29 cellular contexts compared by ENCODE assay signal in the genomic region with DNA sequence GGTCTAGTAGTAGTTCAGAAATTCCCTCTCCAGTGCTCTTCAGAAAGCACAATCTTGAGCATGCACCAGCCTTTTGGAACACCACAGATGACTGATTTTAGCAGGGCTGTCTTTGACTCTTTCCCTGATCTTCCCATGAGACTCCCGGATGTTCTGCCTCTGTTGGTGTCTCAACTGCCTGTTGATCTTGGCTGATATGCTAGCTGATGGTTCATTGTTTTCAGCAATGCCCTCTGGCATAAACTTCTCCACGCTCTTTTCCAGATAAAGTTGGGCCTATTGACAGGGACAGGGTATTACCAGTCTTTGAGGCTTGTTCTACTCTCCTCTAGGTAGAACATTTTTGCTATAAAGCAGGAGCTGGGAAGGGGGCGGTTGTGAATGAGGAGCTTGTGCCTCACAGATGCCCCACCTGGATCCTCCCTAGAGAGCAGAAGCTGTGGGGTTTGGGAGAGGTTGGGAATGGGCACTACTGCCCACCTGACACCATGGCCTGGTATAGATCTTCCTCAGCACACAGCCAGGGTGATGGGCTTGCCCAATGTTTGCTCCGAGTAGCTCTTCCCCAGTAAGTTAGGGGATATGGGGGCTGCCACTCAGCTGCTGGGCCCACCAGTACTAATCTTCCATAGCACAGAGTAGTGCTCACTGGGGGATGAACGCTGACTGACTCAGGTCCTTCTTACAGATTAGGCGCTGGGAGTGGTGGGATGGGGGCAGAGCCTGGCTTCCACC.
"Had no signal": no experiment of that assay in that cellular context is flagged by ENCODE, and none has a peak within 500 bp of the region (broad histone marks: within the 10 kb centered on the region; RNA-seq: fewer than 3 reads in every experiment).

No MANE protein-coding gene starts in this region.

- DNase-seq: activated CD4-positive, alpha-beta T cell treated with anti-CD3 and anti-CD28 coated beads for 48 hours; activated CD4-positive, alpha-beta T cell treated with anti-CD3 and anti-CD28 coated beads, Interleukin-2, amount 50 U/mL, for 48 hours; activated naive CD4-positive, alpha-beta T cell treated with Interleukin-2 at 50 U/mL for 16 hours; activated T-cell treated with anti-CD3 and anti-CD28 coated beads, Interleukin-2, amount 50 U/mL, for 48 hours; aorta; body of pancreas; effector memory CD4-positive, alpha-beta T cell; gastrocnemius medialis; glutamatergic neuron; islet precursor cell; left cardiac atrium; mammary epithelial cell; midbrain; naive thymus-derived CD4-positive, alpha-beta T cell; right lobe of liver; SK-N-SH; stimulated activated CD4-positive, alpha-beta T cell treated with anti-CD3 and anti-CD28 coated beads, Interleukin-12 subunit alpha, Interleukin-12 subunit beta, amount 100 ng/mL, for 4 hours; stimulated activated CD4-positive, alpha-beta T cell treated with anti-CD3 and anti-CD28 coated beads, Interleukin-4, amount 100 ng/mL, for 24 hours; stimulated activated naive B cell treated with anti-CD40 and anti-IgM and Interleukin-4, amounts not matched to agents 10 μg/mL and 1 μg/mL and 100 μg/mL, for 72 hours; SW 1271; T-helper 9 cell; transverse colon; uterus; WERI-Rb-1 had no signal

- H3K36me3 ChIP-seq: gastrocnemius medialis, neural progenitor cell, right lobe of liver, transverse colon, uterus, WERI-Rb-1 had no signal

- H3K4me3 Mint-ChIP-seq: activated naive CD8-positive, alpha-beta T cell; naive thymus-derived CD4-positive, alpha-beta T cell; neural progenitor cell; stimulated activated naive B cell treated with anti-CD40 and anti-IgM and Interleukin-4, amounts not matched to agents 10 μg/mL and 1 μg/mL and 100 μg/mL, for 72 hours; T-helper 1 cell treated with Interleukin-12 subunit alpha and Interleukin-12 subunit beta and Interleukin-4 antibody, amounts not matched to agents 30 μg/mL and 1 μg/mL, for 36 hours had no signal

- H3K9ac ChIP-seq: neural progenitor cell, SK-N-SH had no signal

- H3K27me3 ChIP-seq: body of pancreas, gastrocnemius medialis, neural progenitor cell, right lobe of liver, transverse colon, uterus had no signal

- H3K27ac Mint-ChIP-seq: activated naive CD8-positive, alpha-beta T cell; activated T-helper 2 cell treated with anti-CD3 and anti-CD28 coated beads, Interferon-gamma antibody, Interleukin-2, Interleukin-4, amounts not matched to agents 10 μg/mL and 5 μg/mL and 100 μg/mL, durations not matched to agents 14 hours and 24 hours and 36 hours; naive thymus-derived CD4-positive, alpha-beta T cell; neural progenitor cell; stimulated activated naive B cell treated with anti-CD40 and anti-IgM and Interleukin-4, amounts not matched to agents 10 μg/mL and 1 μg/mL and 100 μg/mL, for 72 hours; T-helper 1 cell treated with Interleukin-12 subunit alpha and Interleukin-12 subunit beta and Interleukin-4 antibody, amounts not matched to agents 30 μg/mL and 1 μg/mL, for 36 hours had no signal

- H3K9me3 ChIP-seq: gastrocnemius medialis, right lobe of liver, SK-N-SH, transverse colon, uterus had no signal

- H3K36me3 Mint-ChIP-seq: neural progenitor cell had no signal

- H3K4me1 Mint-ChIP-seq: naive thymus-derived CD4-positive, alpha-beta T cell; stimulated activated naive B cell treated with anti-CD40 and anti-IgM and Interleukin-4, amounts not matched to agents 10 μg/mL and 1 μg/mL and 100 μg/mL, for 72 hours had no signal

- H3K27ac ChIP-seq: body of pancreas, gastrocnemius medialis, neural progenitor cell, right lobe of liver, transverse colon, uterus, WERI-Rb-1 had no signal

- H3K4me3 ChIP-seq: body of pancreas, gastrocnemius medialis, neural progenitor cell, right lobe of liver, transverse colon, uterus had no signal

- H2AFZ ChIP-seq: neural progenitor cell had no signal

- ATAC-seq: activated CD4-positive, CD25-positive, alpha-beta regulatory T cell treated with anti-CD3 and anti-CD28 coated beads, Interleukin-2, amount 50 U/mL, for 24 hours; body of pancreas; gastrocnemius medialis; left cardiac atrium; naive thymus-derived CD4-positive, alpha-beta T cell; right lobe of liver; stimulated activated naive B cell treated with anti-CD40 and anti-IgM and Interleukin-4, amounts not matched to agents 10 μg/mL and 1 μg/mL and 100 μg/mL, for 72 hours had no signal

- H3K27me3 Mint-ChIP-seq: activated naive CD8-positive, alpha-beta T cell had no signal

- H3K4me2 ChIP-seq: neural progenitor cell, SK-N-SH had no signal

- H3K4me1 ChIP-seq: body of pancreas, gastrocnemius medialis, neural progenitor cell, right lobe of liver, transverse colon, uterus had no signal
